18 cellular contexts compared by ENCODE assay signal in genomic region chr7:12783421-12783820, GRCh38.
A peak's percentile ranks its signal among the peaks of the same experiment; 100 is the strongest.
DNase-seq lines count a peak whose midpoint lies in the region; ATAC-seq and TF ChIP-seq lines count a peak whose summit lies in the region.
"Had no signal": no experiment of that assay in that cellular context is flagged by ENCODE, and none has a peak within 500 bp of the region (broad histone marks: within the 10 kb centered on the region; RNA-seq: fewer than 3 reads in every experiment).

No MANE protein-coding gene starts in this region.

- H3K27ac ChIP-seq in fibroblast of lung (ENCODE audit: insufficient read depth, low read length) (no peak overlapping the region), left lung (no peak overlapping the region)

- no peak for ATAC-seq in left lung
- ATAC-seq: GM23338 had no signal

- no peak overlapping the region for H3K9ac ChIP-seq in fibroblast of lung (ENCODE audit: insufficient read depth, low read length)

- TF ChIP-seq CTCF in astrocyte of the cerebellum (IDR thresholded peaks at IDR 0.05; ENCODE audit: low read depth, low read length, missing control alignments) (no peak), cardiac fibroblast (IDR thresholded peaks at IDR 0.05; ENCODE audit: low read depth, low read length) (no peak), fibroblast of lung (conservative IDR thresholded peaks at IDR 0.05 in 1 of 2, IDR thresholded peaks at IDR 0.05 in 1 of 2; ENCODE audit: low read depth in 1 of 2, low read length in 2 of 2) (no peak), mesothelial cell of epicardium (IDR thresholded peaks at IDR 0.05; ENCODE audit: unreplicated experiment) (no peak), left lung (IDR thresholded peaks at IDR 0.05) (no peak)

- no peaks in the 10 kb centered on the region for H3K27me3 ChIP-seq in fibroblast of lung (ENCODE audit: control insufficient read depth, insufficient read depth, low read length)
- no peaks in the 10 kb centered on the region for H3K27me3 ChIP-seq in left lung

- H3K79me2 ChIP-seq in fibroblast of lung (ENCODE audit: control insufficient read depth, insufficient read depth, low read length), result no peaks in the 10 kb centered on the region

- H3K9me3 ChIP-seq in fibroblast of lung (ENCODE audit: control insufficient read depth, insufficient read depth, low read depth, low read length), result no peaks in the 10 kb centered on the region
- H3K9me3 ChIP-seq in left lung, result no peaks in the 10 kb centered on the region
- H3K9me3 ChIP-seq: BE2C had no signal

- H3K27ac Mint-ChIP-seq in mesothelial cell of epicardium, result no peak overlapping the region
- H3K27ac Mint-ChIP-seq: CD4-positive, CD25-positive, alpha-beta regulatory T cell; CD8-positive, alpha-beta memory T cell; GM23338; H9 had no signal

- H3K4me1 ChIP-seq in fibroblast of lung (ENCODE audit: control insufficient read depth, extremely low read depth, insufficient read depth, low read length) (no peaks in the 10 kb centered on the region), left lung (no peaks in the 10 kb centered on the region)
- H3K4me1 ChIP-seq: BE2C had no signal

- no peaks in the 10 kb centered on the region for H3K36me3 Mint-ChIP-seq in mesothelial cell of epicardium
- H3K36me3 Mint-ChIP-seq: CD4-positive, CD25-positive, alpha-beta regulatory T cell; CD8-positive, alpha-beta memory T cell had no signal

- no peaks in the 10 kb centered on the region for H3K36me3 ChIP-seq in fibroblast of lung (ENCODE audit: control insufficient read depth, insufficient read depth, low read length)
- H3K36me3 ChIP-seq in left lung, result no peaks in the 10 kb centered on the region
- H3K36me3 ChIP-seq: BE2C had no signal

- intact Hi-C loops in left lung (cut with DNase I), result no loop called here

- no peaks in the 10 kb centered on the region for H3K27me3 Mint-ChIP-seq in mesothelial cell of epicardium (ENCODE audit: low read depth)
- H3K27me3 Mint-ChIP-seq: CD4-positive, CD25-positive, alpha-beta regulatory T cell had no signal

- H3K4me1 Mint-ChIP-seq in mesothelial cell of epicardium, result peaks cover 12% of the 10 kb centered on the region
- H3K4me1 Mint-ChIP-seq: CD4-positive, CD25-positive, alpha-beta regulatory T cell; CD8-positive, alpha-beta memory T cell; GM23338; H9 had no signal

- no peak overlapping the region for H2AFZ ChIP-seq in fibroblast of lung (ENCODE audit: low read length)
- H2AFZ ChIP-seq: GM23338 had no signal

- peak; percentile 42 for DNase-seq in astrocyte of the cerebellum (ENCODE audit: low read depth)
- peak; percentile 19 to 22 for DNase-seq in cardiac fibroblast (ENCODE audit: low read depth in 2 of 2)
- peak; percentile 39 to 50 for DNase-seq in fibroblast of lung (ENCODE audit: low read depth in 2 of 2)
- DNase-seq in iris pigment epithelial cell (ENCODE audit: low read depth), result peak; percentile 25
- no peak for DNase-seq in mesothelial cell of epicardium (ENCODE audit: low spot score in 2 of 2, unreplicated experiment in 2 of 2)
- DNase-seq in stimulated activated CD4-positive, alpha-beta T cell treated with anti-CD3 and anti-CD28 coated beads, Interleukin-1b, Interleukin-23, amount 100 ng/mL, for 48 hours, result no peak
- DNase-seq in UCSD-AML1 (lab: John Stamatoyannopoulos, UW; ENCODE audit: unreplicated experiment), result no peak
- DNase-seq in left lung, result no peak
- DNase-seq: ACHN; BE2C; C1 segment of cervical spinal cord; CD4-positive, CD25-positive, alpha-beta regulatory T cell; CD8-positive, alpha-beta memory T cell; COR-L47; DMS 273 treated with DMSO at 0.1 percent for 48 hours; DMS53; H9 had no signal

- in situ Hi-C loops in astrocyte of the cerebellum (cut with HindIII; ENCODE audit: low sequenced_read_pairs), result no loop called here

- H3K9me3 Mint-ChIP-seq in mesothelial cell of epicardium, result peaks cover 4% of the 10 kb centered on the region
- H3K9me3 Mint-ChIP-seq: CD8-positive, alpha-beta memory T cell; GM23338; H9 had no signal

- no peak overlapping the region for H3K4me2 ChIP-seq in fibroblast of lung (ENCODE audit: extremely low read depth, insufficient read depth, low read length)
- H3K4me2 ChIP-seq: GM23338 had no signal

- H3K4me3 ChIP-seq in astrocyte of the cerebellum (ENCODE audit: low read depth, low read length) (no peak overlapping the region), cardiac fibroblast (replicated peaks in 1 of 2; ENCODE audit: low read depth in 2 of 2, low read length in 2 of 2) (no peak overlapping the region), fibroblast of lung (replicated peaks in 1 of 4; ENCODE audit: control extremely low read depth in 1 of 4, insufficient read depth in 1 of 4, low read depth in 3 of 4, low read length in 4 of 4) (no peak overlapping the region), left lung (no peak overlapping the region)
- H3K4me3 ChIP-seq: GM23338 had no signal

- no peak overlapping the region for H3K4me3 Mint-ChIP-seq in mesothelial cell of epicardium
- H3K4me3 Mint-ChIP-seq: CD4-positive, CD25-positive, alpha-beta regulatory T cell; CD8-positive, alpha-beta memory T cell; GM23338; H9 had no signal

- H4K20me1 ChIP-seq in fibroblast of lung (ENCODE audit: control insufficient read depth, extremely low read depth, insufficient read depth, low read length), result no peaks in the 10 kb centered on the region

Comparison
In these comparisons a context has a peak if more than half of its experiments do, and no peak if none do; other contexts are left out.
1. DNase-seq: peak in astrocyte of the cerebellum (single experiment), cardiac fibroblast (2 of 2), fibroblast of lung (2 of 2) and iris pigment epithelial cell (single experiment); none in mesothelial cell of epicardium (0 of 2), stimulated activated CD4-positive, alpha-beta T cell treated with anti-CD3 and anti-CD28 coated beads, Interleukin-1b, Interleukin-23, amount 100 ng/mL, for 48 hours (single experiment), UCSD-AML1 (single experiment) and left lung (0 of 2).